Comparison of ENCODE assay signal across 18 cellular contexts in genomic region chr12:50100561-50100960, GRCh38.
"Had no signal": no experiment of that assay in that cellular context is flagged by ENCODE, and none has a peak within 500 bp of the region (broad histone marks: within the 10 kb centered on the region; RNA-seq: fewer than 3 reads in every experiment).

No MANE protein-coding gene starts in this region.

- H3K27ac Mint-ChIP-seq: activated CD4-positive, alpha-beta memory T cell treated with anti-CD3 and anti-CD28 coated beads, Interleukin-2, amount 10 ng/mL, durations not matched to agents 7 days and 5 days; type B pancreatic cell had no signal

- DNase-seq: activated CD4-positive, alpha-beta memory T cell treated with anti-CD3 and anti-CD28 coated beads, Interleukin-2, amount 10 ng/mL, durations not matched to agents 7 days and 5 days; activated CD4-positive, alpha-beta T cell treated with anti-CD3 and anti-CD28 coated beads for 4 hours; activated effector memory CD4-positive, alpha-beta T cell treated with anti-CD3 and anti-CD28 coated beads, Interleukin-2, amount 50 U/mL, for 16 hours; activated T-cell treated with anti-CD3 and anti-CD28 coated beads, Interleukin-2, amount 50 U/mL, for 24 hours; body of pancreas; cerebellar nuclear complex; effector memory CD8-positive, alpha-beta T cell; foreskin melanocyte; heart left ventricle; left colon; lower lobe of right lung; midbrain; retina; stimulated activated CD4-positive, alpha-beta T cell treated with anti-CD3 and anti-CD28 coated beads, Interleukin-2, amount 100 ng/mL, for 48 hours; stimulated activated naive CD4-positive, alpha-beta T cell; T-helper 2 cell had no signal

- H3K9me3 ChIP-seq: body of pancreas, heart left ventricle, lower lobe of right lung had no signal

- H3K4me1 Mint-ChIP-seq: activated CD4-positive, alpha-beta memory T cell treated with anti-CD3 and anti-CD28 coated beads, Interleukin-2, amount 10 ng/mL, durations not matched to agents 7 days and 5 days had no signal

- H3K27me3 ChIP-seq: body of pancreas, heart left ventricle had no signal

- H3K4me3 Mint-ChIP-seq: activated CD4-positive, alpha-beta memory T cell treated with anti-CD3 and anti-CD28 coated beads, Interleukin-2, amount 10 ng/mL, durations not matched to agents 7 days and 5 days; activated T-cell treated with anti-CD3 and anti-CD28 coated beads, Interleukin-2, amount 50 U/mL, for 24 hours; effector memory CD8-positive, alpha-beta T cell; type B pancreatic cell had no signal

- H3K27ac ChIP-seq: body of pancreas, lower lobe of right lung had no signal

- H3K9me3 Mint-ChIP-seq: activated CD4-positive, alpha-beta memory T cell treated with anti-CD3 and anti-CD28 coated beads, Interleukin-2, amount 10 ng/mL, durations not matched to agents 7 days and 5 days; activated naive CD4-positive, alpha-beta T cell treated with anti-CD3 and anti-CD28 coated beads, Interleukin-2, amount 50 U/mL, for 72 hours; activated T-cell treated with anti-CD3 and anti-CD28 coated beads, Interleukin-2, amount 50 U/mL, for 24 hours; effector memory CD8-positive, alpha-beta T cell; type B pancreatic cell had no signal

- H3K4me3 ChIP-seq: body of pancreas, heart left ventricle, lower lobe of right lung had no signal

- H3K27me3 Mint-ChIP-seq: activated CD4-positive, alpha-beta memory T cell treated with anti-CD3 and anti-CD28 coated beads, Interleukin-2, amount 10 ng/mL, durations not matched to agents 7 days and 5 days; activated T-cell treated with anti-CD3 and anti-CD28 coated beads, Interleukin-2, amount 50 U/mL, for 24 hours; effector memory CD8-positive, alpha-beta T cell; type B pancreatic cell had no signal

- ATAC-seq: activated naive CD4-positive, alpha-beta T cell treated with anti-CD3 and anti-CD28 coated beads, Interleukin-2, amount 50 U/mL, for 72 hours; body of pancreas; effector memory CD8-positive, alpha-beta T cell; heart left ventricle; left colon; lower lobe of right lung had no signal
